7 cellular contexts compared by ENCODE assay signal in genomic region chr14:76924363-76925151, GRCh38.
DNase-seq lines count a peak whose midpoint lies in the region; ATAC-seq and TF ChIP-seq lines count a peak whose summit lies in the region.

No MANE protein-coding gene starts in this region.

- H3K36me3 ChIP-seq in esophagus muscularis mucosa (no peaks in the 10 kb centered on the region), OCI-LY7 (ENCODE audit: insufficient read depth, low read length) (no peaks in the 10 kb centered on the region)

- no peak overlapping the region for H2AFZ ChIP-seq in OCI-LY7 (ENCODE audit: low read length)

- DNase-seq in NCI-H526 (lab: John Stamatoyannopoulos, UW) (peak; percentile 77 to 88), choroid plexus epithelial cell (ENCODE audit: low read depth) (peak; percentile 58), posterior cingulate gyrus (peak; percentile 45 to 92 (median 78)), esophagus muscularis mucosa (ENCODE audit: extremely low spot score) (no peak), OCI-LY7 (ENCODE audit: low spot score) (no peak)

- H3K4me3 ChIP-seq in choroid plexus epithelial cell (ENCODE audit: low read depth, low read length) (no peak overlapping the region), esophagus muscularis mucosa (no peak overlapping the region), OCI-LY7 (ENCODE audit: low read depth, low read length, poor library complexity, severe bottlenecking) (no peak overlapping the region)

- no peaks in the 10 kb centered on the region for H3K9me2 ChIP-seq in OCI-LY7 (ENCODE audit: insufficient read depth, low read length)

- 65% methylated on average over 13 of the region's 18 CpGs for WGBS in esophagus muscularis mucosa

- TF ChIP-seq RAD21 in Ishikawa (IDR thresholded peaks at IDR 0.05; ENCODE audit: low read depth): no peak

- TF ChIP-seq POLR2A in esophagus muscularis mucosa (IDR thresholded peaks at IDR 0.05; ENCODE audit: low read depth): no peak

- POLR2A ChIA-PET in OCI-LY7 (lab: Charles Lee): interaction anchor here (0.5 to 0.6 kb wide), 2 partner anchors 9 to 54 kb away, joined by 3 read pairs; no protein-coding TSS in a partner anchor

- TF ChIP-seq EP300 in Ishikawa (IDR thresholded peaks at IDR 0.05; ENCODE audit: borderline replicate concordance): no peak; the same call in 1 of the 2 replicates
- TF ChIP-seq EP300 in esophagus muscularis mucosa (IDR thresholded peaks at IDR 0.05): no peak

- BruUV-seq in OCI-LY7 (replicated peaks; lab: Mats Ljungman, UMichigan): no TSS peak

- no peaks in the 10 kb centered on the region for H4K20me1 ChIP-seq in OCI-LY7 (ENCODE audit: insufficient read depth, low read length)

- H3K4me1 ChIP-seq in esophagus muscularis mucosa (peaks cover 44 to 69% (median 52%) of the 10 kb centered on the region in 4 donors), OCI-LY7 (ENCODE audit: insufficient read depth, low read length, poor library complexity, severe bottlenecking) (peaks cover 6% of the 10 kb centered on the region)

- no peak for ATAC-seq in HG03571 (IDR thresholded peaks at IDR 0.05; ENCODE audit: unreplicated experiment)

- H3K27ac ChIP-seq in esophagus muscularis mucosa (replicated peaks in 1 of 4): no peak overlapping the region
- H3K27ac ChIP-seq in OCI-LY7 (ENCODE audit: low read depth, low read length, poor library complexity, severe bottlenecking): no peak overlapping the region

- no peaks in the 10 kb centered on the region for H3K9me3 ChIP-seq in esophagus muscularis mucosa
- H3K9me3 ChIP-seq in OCI-LY7 (ENCODE audit: low read length): no peaks in the 10 kb centered on the region

- H3K4me2 ChIP-seq in OCI-LY7 (ENCODE audit: low read length): no peak overlapping the region

- no peaks in the 10 kb centered on the region for H3K27me3 ChIP-seq in esophagus muscularis mucosa

- CTCF ChIA-PET in OCI-LY7 (lab: Charles Lee; ENCODE audit: unreplicated experiment): interaction anchor here (0.6 kb wide), 1 partner anchor 299 kb away, joined by 4 read pairs; no protein-coding TSS in a partner anchor

- intact Hi-C loops in posterior cingulate gyrus (cut with DNase I): no loop called here
- intact Hi-C loops in esophagus muscularis mucosa (cut with DNase I): loop anchor here (5.0 kb wide), 1 partner anchor 33 kb away; no protein-coding TSS in a partner anchor
- intact Hi-C loops in OCI-LY7 (cut with micrococcal nuclease; ENCODE audit: unreplicated experiment): no loop called here

- TF ChIP-seq CTCF in choroid plexus epithelial cell (conservative IDR thresholded peaks at IDR 0.05; ENCODE audit: low read depth, low read length) (no peak), esophagus muscularis mucosa (IDR thresholded peaks at IDR 0.05) (no peak), OCI-LY7 (conservative IDR thresholded peaks at IDR 0.05; ENCODE audit: low read length) (no peak)

- H3K79me2 ChIP-seq in OCI-LY7 (ENCODE audit: insufficient read depth, low read depth, low read length): no peaks in the 10 kb centered on the region

TF ChIP-seq in Ishikawa, 13 proteins besides CTCF, POLR2A, EP300 and RAD21:
- TF ChIP-seq NFIC (IDR thresholded peaks at IDR 0.05) (no peak), MAX (IDR thresholded peaks at IDR 0.05) (peak; percentile 68), TCF12 (IDR thresholded peaks at IDR 0.05; ENCODE audit: low read depth) (0 out of 2 replicates have a peak, but pooled peaks have one; percentile 21), USF1 (IDR thresholded peaks at IDR 0.05) (peak; percentile 91), TEAD4 (IDR thresholded peaks at IDR 0.05) (no peak)

Comparison
In these comparisons a context has a peak if more than half of its experiments do, and no peak if none do; other contexts are left out.
1. DNase-seq: peak in NCI-H526 (2 of 2), choroid plexus epithelial cell (single experiment) and posterior cingulate gyrus (10 of 10); none in esophagus muscularis mucosa (single experiment) and OCI-LY7 (single experiment).